ENCODE assay signal across 8 cellular contexts in the genomic region with DNA sequence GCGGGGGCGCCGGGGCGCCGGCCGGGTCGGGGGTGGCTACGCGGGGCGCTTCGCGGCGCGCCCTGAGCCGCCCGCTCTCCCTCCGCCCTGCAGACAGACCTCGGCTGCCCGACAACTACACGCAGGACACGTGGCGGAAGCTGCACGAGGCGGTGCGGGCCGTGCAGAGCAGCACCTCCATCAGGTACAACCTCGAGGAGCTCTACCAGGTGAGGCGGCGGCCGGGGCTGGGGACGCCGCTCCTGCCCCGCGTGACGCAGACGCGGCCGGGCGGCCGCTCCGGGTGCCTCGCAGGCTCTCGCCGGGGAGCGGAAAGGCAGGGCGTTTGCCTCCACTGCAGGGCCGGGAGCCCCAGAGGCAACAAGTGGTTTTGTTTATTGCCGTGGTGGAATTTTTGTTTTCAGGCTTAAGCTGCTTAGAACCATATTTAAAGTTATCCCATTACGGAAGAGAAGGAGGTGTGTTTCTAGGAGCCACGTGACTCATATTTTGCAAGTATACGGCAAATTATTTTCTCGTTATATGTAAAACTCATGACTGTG. TPM values are rescaled to one million over a fixed set of nuclear protein-coding genes. Genes with fewer than 3 reads are reported as not detected.
DNase-seq lines count a peak whose midpoint lies in the region; ATAC-seq and TF ChIP-seq lines count a peak whose summit lies in the region.

No MANE protein-coding gene starts in this region.

- TF ChIP-seq CTCF in RWPE2 (IDR thresholded peaks at IDR 0.05; ENCODE audit: poor library complexity, severe bottlenecking) (no peak), osteocyte (IDR thresholded peaks at IDR 0.05) (peak; percentile 9), type B pancreatic cell (conservative IDR thresholded peaks at IDR 0.05) (peak; percentile 56)

- peak overlapping the region; percentile 73 for H3K27ac ChIP-seq in CD8-positive, alpha-beta memory T cell (ENCODE audit: low read depth, low read length)
- H3K27ac ChIP-seq in RWPE2 (ENCODE audit: poor library complexity, severe bottlenecking), result peak overlapping the region; percentile 88

- peaks cover 6 to 53% (median 10%) of the 10 kb centered on the region in 3 donors for H3K36me3 Mint-ChIP-seq in CD8-positive, alpha-beta memory T cell
- H3K36me3 Mint-ChIP-seq in osteocyte (ENCODE audit: unreplicated experiment) (peaks cover 16% of the 10 kb centered on the region), type B pancreatic cell (peaks cover 14% of the 10 kb centered on the region)

- no peaks in the 10 kb centered on the region for H3K36me3 ChIP-seq in CD8-positive, alpha-beta memory T cell (ENCODE audit: insufficient read depth, low read length)
- peaks cover 49% of the 10 kb centered on the region for H3K36me3 ChIP-seq in RWPE2 (ENCODE audit: low read depth)

- peak overlapping the region; percentile 66 for H3K4me3 ChIP-seq in CD8-positive, alpha-beta memory T cell (ENCODE audit: low read length)
- peak overlapping the region; percentile 74 for H3K4me3 ChIP-seq in RWPE2 (ENCODE audit: severe bottlenecking)

- peak; percentile 44 for ATAC-seq in GM19452 (IDR thresholded peaks at IDR 0.05; ENCODE audit: unreplicated experiment)
- peak; percentile 33 for ATAC-seq in HG03565 (IDR thresholded peaks at IDR 0.05; ENCODE audit: unreplicated experiment)
- peak; percentile 45 for ATAC-seq in RWPE2 (ENCODE audit: low read depth)

- CTCF ChIA-PET in CD8-positive, alpha-beta memory T cell (lab: Charles Lee), result interaction anchor here (0.9 to 1.3 kb wide), 4 partner anchors 13 to 241 kb away, joined by 3 to 5 read pairs (median 3); a partner anchor contains a TSS

- peaks cover 69% of the 10 kb centered on the region for H3K4me1 ChIP-seq in CD8-positive, alpha-beta memory T cell (ENCODE audit: insufficient read depth, low read length)
- H3K4me1 ChIP-seq in RWPE2 (ENCODE audit: insufficient read depth, poor library complexity, severe bottlenecking), result peaks cover 14% of the 10 kb centered on the region

- no peaks in the 10 kb centered on the region for H3K27me3 Mint-ChIP-seq in CD8-positive, alpha-beta memory T cell
- no peaks in the 10 kb centered on the region for H3K27me3 Mint-ChIP-seq in osteocyte (ENCODE audit: unreplicated experiment)
- H3K27me3 Mint-ChIP-seq in type B pancreatic cell, result no peaks in the 10 kb centered on the region

- no peaks in the 10 kb centered on the region for H3K9me3 ChIP-seq in CD8-positive, alpha-beta memory T cell (ENCODE audit: low read length)
- no peaks in the 10 kb centered on the region for H3K9me3 ChIP-seq in RWPE2 (ENCODE audit: severe bottlenecking)

- POLR2A ChIA-PET in CD8-positive, alpha-beta memory T cell (lab: Charles Lee), result interaction anchor here (0.6 to 2.4 kb wide), 10 partner anchors 19 to 1070 kb away, joined by 3 to 16 read pairs (median 4); a partner anchor contains a TSS

- no peaks in the 10 kb centered on the region for H3K9me3 Mint-ChIP-seq in CD8-positive, alpha-beta memory T cell
- H3K9me3 Mint-ChIP-seq in osteocyte (ENCODE audit: unreplicated experiment) (no peaks in the 10 kb centered on the region), type B pancreatic cell (no peaks in the 10 kb centered on the region)

- peak overlapping the region; percentile 81 to 88 (median 88) for H3K4me3 Mint-ChIP-seq in CD8-positive, alpha-beta memory T cell
- H3K4me3 Mint-ChIP-seq in osteocyte (ENCODE audit: unreplicated experiment) (peak overlapping the region; percentile 78), type B pancreatic cell (peak overlapping the region; percentile 92)

- DNase-seq in CD8-positive, alpha-beta memory T cell, result peak; percentile 67 to 86 (median 82)
- DNase-seq in RWPE2 (ENCODE audit: low spot score), result peak; percentile 80
- DNase-seq in activated gamma-delta T cell (lab: John Stamatoyannopoulos, UW), result peak; percentile 71
- DNase-seq in globus pallidus (ENCODE audit: low spot score), result peak; percentile 26
- peak; percentile 82 for DNase-seq in osteocyte (ENCODE audit: extremely low spot score, unreplicated experiment)
- DNase-seq in type B pancreatic cell (ENCODE audit: extremely low spot score, unreplicated experiment), result peak; percentile 79

- no peaks in the 10 kb centered on the region for H3K27me3 ChIP-seq in CD8-positive, alpha-beta memory T cell (ENCODE audit: insufficient read depth, low read length, poor library complexity, severe bottlenecking)
- no peaks in the 10 kb centered on the region for H3K27me3 ChIP-seq in RWPE2 (ENCODE audit: insufficient read depth, poor library complexity, severe bottlenecking)

- H3K27ac Mint-ChIP-seq in CD8-positive, alpha-beta memory T cell, result peak overlapping the region; percentile 76 to 93 (median 90)
- H3K27ac Mint-ChIP-seq in osteocyte (ENCODE audit: unreplicated experiment) (peak overlapping the region; percentile 73), type B pancreatic cell (peak overlapping the region; percentile 93)

- peaks cover 30 to 49% (median 30%) of the 10 kb centered on the region in 3 donors for H3K4me1 Mint-ChIP-seq in CD8-positive, alpha-beta memory T cell
- peaks cover 55% of the 10 kb centered on the region for H3K4me1 Mint-ChIP-seq in osteocyte (ENCODE audit: unreplicated experiment)
- peaks cover 35% of the 10 kb centered on the region for H3K4me1 Mint-ChIP-seq in type B pancreatic cell (ENCODE audit: unreplicated experiment)

RNA-seq across cellular contexts. Expression of a gene that starts 0.5 kb away (rescaled TPM):
- 10 to 100 TPM; 82.5 to 87.3 TPM for total RNA-seq in CD8-positive, alpha-beta memory T cell
- polyA plus RNA-seq in CD8-positive, alpha-beta memory T cell, result 67.4 TPM
- total RNA-seq in osteocyte (76.7 and 77.3 TPM in 2 replicates), type B pancreatic cell (ENCODE audit: low replicate concordance) (64.6 and 69.9 TPM in 2 replicates)

RNA-seq across cellular contexts. Expression of a gene that starts 1.5 kb away (rescaled TPM):
- 10 to 100 TPM; 60.1 to 62.3 TPM for total RNA-seq in CD8-positive, alpha-beta memory T cell
- 90.4 TPM for polyA plus RNA-seq in CD8-positive, alpha-beta memory T cell
- 47.9 and 48.1 TPM in 2 replicates for total RNA-seq in osteocyte
- total RNA-seq in type B pancreatic cell (ENCODE audit: low replicate concordance), result 46.3 and 59.7 TPM in 2 replicates

RNA-seq across cellular contexts. Expression of a gene that starts 51.5 kb away (rescaled TPM):
- total RNA-seq in CD8-positive, alpha-beta memory T cell, result not detected
- not detected for polyA plus RNA-seq in CD8-positive, alpha-beta memory T cell
- total RNA-seq in osteocyte (not detected in 2 replicates), type B pancreatic cell (ENCODE audit: low replicate concordance) (not detected in 2 replicates)

Comparison
In these comparisons a context has a peak if more than half of its experiments do, and no peak if none do; other contexts are left out.
1. Peak in every context shown above with its lines: DNase-seq, ATAC-seq, H3K4me3 ChIP-seq and H3K27ac ChIP-seq.
2. DNase-seq: peak in every context shown above with its lines; median percentile 82 in CD8-positive, alpha-beta memory T cell; 82 in osteocyte; 80 in RWPE2; 79 in type B pancreatic cell; 71 in activated gamma-delta T cell; 26 in globus pallidus.